22 cellular contexts compared by ENCODE assay signal in genomic region chr10:73509695-73510094, GRCh38. TPM values are rescaled to one million over a fixed set of nuclear protein-coding genes. Genes with fewer than 3 reads are reported as not detected.
DNase-seq lines count a peak whose midpoint lies in the region; ATAC-seq lines count a peak whose summit lies in the region.
"Had no signal": no experiment of that assay in that cellular context is flagged by ENCODE, and none has a peak within 500 bp of the region (broad histone marks: within the 10 kb centered on the region; RNA-seq: fewer than 3 reads in every experiment).

No MANE protein-coding gene starts in this region.

- peak; percentile 79 for ATAC-seq in effector memory CD8-positive, alpha-beta T cell (replicated peaks)
- ATAC-seq in GM18907 (IDR thresholded peaks at IDR 0.05; ENCODE audit: unreplicated experiment) (no peak), HG03175 (IDR thresholded peaks at IDR 0.05; ENCODE audit: unreplicated experiment) (no peak), Right ventricle myocardium inferior (no peak)
- ATAC-seq: A549, GM12878 had no signal

- H3K4me3 ChIP-seq in CD4-positive, alpha-beta memory T cell (ENCODE audit: low read length in 2 of 2), result no peak overlapping the region
- H3K4me3 ChIP-seq: A549; BLaER1 treated with 17β-estradiol and CSF1 and Interleukin-3, amounts not matched to agents 10 nM and 100 nM; GM12878; GM23248; HAP-1 had no signal

- H3K4me3 Mint-ChIP-seq in activated CD4-positive, alpha-beta T cell treated with anti-CD3 and anti-CD28 coated beads, Interleukin-2, amount 10 ng/mL, durations not matched to agents 7 days and 5 days, result no peak overlapping the region
- H3K4me3 Mint-ChIP-seq in CD4-positive, alpha-beta memory T cell, result no peak overlapping the region
- no peak overlapping the region for H3K4me3 Mint-ChIP-seq in activated CD4-positive, alpha-beta memory T cell treated with anti-CD3 and anti-CD28 coated beads for 36 hours
- no peak overlapping the region for H3K4me3 Mint-ChIP-seq in effector memory CD8-positive, alpha-beta T cell
- H3K4me3 Mint-ChIP-seq: CD8-positive, alpha-beta memory T cell had no signal

- POLR2A ChIA-PET in activated CD4-positive, alpha-beta T cell treated with anti-CD3 and anti-CD28 coated beads, Interleukin-2, amount 10 ng/mL, durations not matched to agents 7 days and 5 days (lab: Charles Lee), result no interaction called here
- POLR2A ChIA-PET in CD4-positive, alpha-beta memory T cell (lab: Charles Lee; ENCODE audit: partially characterized antibody), result interaction anchor here (3.1 kb wide), 1 partner anchor 14 kb away, joined by 16 read pairs; the partner anchor contains the start of gene PPP3CB
- POLR2A ChIA-PET in activated CD4-positive, alpha-beta memory T cell treated with anti-CD3 and anti-CD28 coated beads for 36 hours (lab: Charles Lee), result no interaction called here

- CTCF ChIA-PET in activated CD4-positive, alpha-beta T cell treated with anti-CD3 and anti-CD28 coated beads, Interleukin-2, amount 10 ng/mL, durations not matched to agents 7 days and 5 days (lab: Charles Lee), result interaction anchor here (0.7 to 1.3 kb wide), 3 partner anchors 10 to 134 kb away, joined by 3 read pairs; no protein-coding TSS in a partner anchor
- CTCF ChIA-PET in CD4-positive, alpha-beta memory T cell (lab: Charles Lee; ENCODE audit: partially characterized antibody), result interaction anchor here (0.9 to 1.7 kb wide), 2 partner anchors 10 to 20 kb away, joined by 3 to 5 read pairs; no protein-coding TSS in a partner anchor
- CTCF ChIA-PET in activated CD4-positive, alpha-beta memory T cell treated with anti-CD3 and anti-CD28 coated beads for 36 hours (lab: Charles Lee), result interaction anchor here (0.6 to 0.8 kb wide), 2 partner anchors 15 to 20 kb away, joined by 3 to 4 read pairs; no protein-coding TSS in a partner anchor

- no peak overlapping the region for H3K27ac Mint-ChIP-seq in activated CD4-positive, alpha-beta T cell treated with anti-CD3 and anti-CD28 coated beads, Interleukin-2, amount 10 ng/mL, durations not matched to agents 7 days and 5 days
- H3K27ac Mint-ChIP-seq in CD4-positive, alpha-beta memory T cell, result no peak overlapping the region
- no peak overlapping the region for H3K27ac Mint-ChIP-seq in activated CD4-positive, alpha-beta memory T cell treated with anti-CD3 and anti-CD28 coated beads for 36 hours
- H3K27ac Mint-ChIP-seq in effector memory CD8-positive, alpha-beta T cell, result peak overlapping the region in 1 of 2 donors; percentile 41

- H3K36me3 Mint-ChIP-seq in activated CD4-positive, alpha-beta T cell treated with anti-CD3 and anti-CD28 coated beads, Interleukin-2, amount 10 ng/mL, durations not matched to agents 7 days and 5 days (ENCODE audit: low read depth), result peaks cover 6% of the 10 kb centered on the region
- H3K36me3 Mint-ChIP-seq in CD4-positive, alpha-beta memory T cell, result peaks cover 12 to 15% of the 10 kb centered on the region in 2 donors
- H3K36me3 Mint-ChIP-seq in activated CD4-positive, alpha-beta memory T cell treated with anti-CD3 and anti-CD28 coated beads for 36 hours, result peaks cover 3% of the 10 kb centered on the region
- peaks cover 8% of the 10 kb centered on the region for H3K36me3 Mint-ChIP-seq in effector memory CD8-positive, alpha-beta T cell (ENCODE audit: insufficient read depth)

- intact Hi-C loops in CD4-positive, alpha-beta memory T cell (cut with micrococcal nuclease), result no loop called here
- intact Hi-C loops in activated CD4-positive, alpha-beta memory T cell treated with anti-CD3 and anti-CD28 coated beads for 36 hours (cut with micrococcal nuclease), result no loop called here
- intact Hi-C loops in Right ventricle myocardium inferior (cut with DNase I), result no loop called here

- no peaks in the 10 kb centered on the region for H3K27me3 ChIP-seq in CD4-positive, alpha-beta memory T cell (ENCODE audit: insufficient read depth, low read length)
- H3K27me3 ChIP-seq: BLaER1 treated with 17β-estradiol and CSF1 and Interleukin-3, amounts not matched to agents 10 nM and 100 nM had no signal

- H3K4me1 Mint-ChIP-seq in activated CD4-positive, alpha-beta T cell treated with anti-CD3 and anti-CD28 coated beads, Interleukin-2, amount 10 ng/mL, durations not matched to agents 7 days and 5 days, result peaks cover 2% of the 10 kb centered on the region
- peaks cover 0 to 5% (median 0%) of the 10 kb centered on the region in 4 donors for H3K4me1 Mint-ChIP-seq in CD4-positive, alpha-beta memory T cell
- no peaks in the 10 kb centered on the region for H3K4me1 Mint-ChIP-seq in activated CD4-positive, alpha-beta memory T cell treated with anti-CD3 and anti-CD28 coated beads for 36 hours (ENCODE audit: low read depth)
- H3K4me1 Mint-ChIP-seq in effector memory CD8-positive, alpha-beta T cell (ENCODE audit: low read depth in 2 of 2), result peaks cover 0 to 3% of the 10 kb centered on the region in 2 donors

- no peaks in the 10 kb centered on the region for H3K4me1 ChIP-seq in CD4-positive, alpha-beta memory T cell (ENCODE audit: insufficient read depth, low read length)
- H3K4me1 ChIP-seq: A549, HAP-1 had no signal

- DNase-seq in activated CD4-positive, alpha-beta T cell treated with anti-CD3 and anti-CD28 coated beads, Interleukin-2, amount 10 ng/mL, durations not matched to agents 7 days and 5 days, result peak; percentile 14
- DNase-seq in activated CD4-positive, alpha-beta T cell treated with anti-CD3 and anti-CD28 coated beads, Interleukin-2, amount 50 U/mL, for 1 hour, result no peak
- DNase-seq in CD4-positive, alpha-beta memory T cell, result peak in 3 of 5 donors; percentile 21 to 45 (median 24)
- DNase-seq in activated CD4-positive, alpha-beta memory T cell treated with anti-CD3 and anti-CD28 coated beads for 36 hours, result peak; percentile 13
- peak in 1 of 3 experiments; percentile 5 for DNase-seq in effector memory CD8-positive, alpha-beta T cell
- no peak for DNase-seq in Right ventricle myocardium inferior (ENCODE audit: missing footprints)
- DNase-seq: AML-193, COR-L47, DMS 273 treated with DMSO at 0.1 percent for 48 hours, DMS53, DND-41, EL, GM23248, IMR-90 had no signal

- no peaks in the 10 kb centered on the region for H3K27me3 Mint-ChIP-seq in activated CD4-positive, alpha-beta T cell treated with anti-CD3 and anti-CD28 coated beads, Interleukin-2, amount 10 ng/mL, durations not matched to agents 7 days and 5 days
- no peaks in the 10 kb centered on the region for H3K27me3 Mint-ChIP-seq in CD4-positive, alpha-beta memory T cell
- H3K27me3 Mint-ChIP-seq in activated CD4-positive, alpha-beta memory T cell treated with anti-CD3 and anti-CD28 coated beads for 36 hours, result no peaks in the 10 kb centered on the region
- no peaks in the 10 kb centered on the region for H3K27me3 Mint-ChIP-seq in effector memory CD8-positive, alpha-beta T cell
- H3K27me3 Mint-ChIP-seq: CD8-positive, alpha-beta memory T cell had no signal

- no peaks in the 10 kb centered on the region for H3K9me3 Mint-ChIP-seq in activated CD4-positive, alpha-beta T cell treated with anti-CD3 and anti-CD28 coated beads, Interleukin-2, amount 10 ng/mL, durations not matched to agents 7 days and 5 days
- no peaks in the 10 kb centered on the region for H3K9me3 Mint-ChIP-seq in CD4-positive, alpha-beta memory T cell
- no peaks in the 10 kb centered on the region for H3K9me3 Mint-ChIP-seq in activated CD4-positive, alpha-beta memory T cell treated with anti-CD3 and anti-CD28 coated beads for 36 hours
- no peaks in the 10 kb centered on the region for H3K9me3 Mint-ChIP-seq in effector memory CD8-positive, alpha-beta T cell
- H3K9me3 Mint-ChIP-seq: CD8-positive, alpha-beta memory T cell had no signal

- H3K36me3 ChIP-seq in CD4-positive, alpha-beta memory T cell (ENCODE audit: insufficient read depth, low read length), result peaks cover 7% of the 10 kb centered on the region
- H3K36me3 ChIP-seq: HAP-1 had no signal

- no peak overlapping the region for H3K27ac ChIP-seq in CD4-positive, alpha-beta memory T cell (ENCODE audit: low read depth, low read length)
- H3K27ac ChIP-seq: A549; BLaER1 treated with 17β-estradiol and CSF1 and Interleukin-3, amounts not matched to agents 10 nM and 100 nM; GM23248; HL-60 had no signal

- H3K9me3 ChIP-seq in CD4-positive, alpha-beta memory T cell (ENCODE audit: control insufficient read depth in 1 of 2, low read length in 2 of 2), result no peaks in the 10 kb centered on the region
- H3K9me3 ChIP-seq: A549; BLaER1 treated with 17β-estradiol and CSF1 and Interleukin-3, amounts not matched to agents 10 nM and 100 nM; HAP-1 had no signal

RNA-seq across cellular contexts. Expression of gene PPP3CB, which starts 13.9 kb away (rescaled TPM):
- 10 to 100 TPM; 48.0 to 48.5 TPM for total RNA-seq in activated CD4-positive, alpha-beta T cell treated with anti-CD3 and anti-CD28 coated beads, Interleukin-2, amount 10 ng/mL, durations not matched to agents 7 days and 5 days
- 10 to 100 TPM; 47.4 to 48.1 TPM for total RNA-seq in CD4-positive, alpha-beta memory T cell
- 1 to 10 TPM; 8.9 to 9.6 TPM for polyA plus RNA-seq in CD4-positive, alpha-beta memory T cell
- 10 to 100 TPM; 48.4 to 50.2 TPM for total RNA-seq in activated CD4-positive, alpha-beta memory T cell treated with anti-CD3 and anti-CD28 coated beads for 36 hours
- 62.9 TPM for total RNA-seq in Right ventricle myocardium inferior

Comparison
In these comparisons a context has a peak if more than half of its experiments do, and no peak if none do; other contexts are left out.
1. DNase-seq: peak in activated CD4-positive, alpha-beta T cell treated with anti-CD3 and anti-CD28 coated beads, Interleukin-2, amount 10 ng/mL, durations not matched to agents 7 days and 5 days (single experiment), CD4-positive, alpha-beta memory T cell (3 of 5) and activated CD4-positive, alpha-beta memory T cell treated with anti-CD3 and anti-CD28 coated beads for 36 hours (single experiment); none in activated CD4-positive, alpha-beta T cell treated with anti-CD3 and anti-CD28 coated beads, Interleukin-2, amount 50 U/mL, for 1 hour (single experiment) and Right ventricle myocardium inferior (single experiment).